In the genomic region with DNA sequence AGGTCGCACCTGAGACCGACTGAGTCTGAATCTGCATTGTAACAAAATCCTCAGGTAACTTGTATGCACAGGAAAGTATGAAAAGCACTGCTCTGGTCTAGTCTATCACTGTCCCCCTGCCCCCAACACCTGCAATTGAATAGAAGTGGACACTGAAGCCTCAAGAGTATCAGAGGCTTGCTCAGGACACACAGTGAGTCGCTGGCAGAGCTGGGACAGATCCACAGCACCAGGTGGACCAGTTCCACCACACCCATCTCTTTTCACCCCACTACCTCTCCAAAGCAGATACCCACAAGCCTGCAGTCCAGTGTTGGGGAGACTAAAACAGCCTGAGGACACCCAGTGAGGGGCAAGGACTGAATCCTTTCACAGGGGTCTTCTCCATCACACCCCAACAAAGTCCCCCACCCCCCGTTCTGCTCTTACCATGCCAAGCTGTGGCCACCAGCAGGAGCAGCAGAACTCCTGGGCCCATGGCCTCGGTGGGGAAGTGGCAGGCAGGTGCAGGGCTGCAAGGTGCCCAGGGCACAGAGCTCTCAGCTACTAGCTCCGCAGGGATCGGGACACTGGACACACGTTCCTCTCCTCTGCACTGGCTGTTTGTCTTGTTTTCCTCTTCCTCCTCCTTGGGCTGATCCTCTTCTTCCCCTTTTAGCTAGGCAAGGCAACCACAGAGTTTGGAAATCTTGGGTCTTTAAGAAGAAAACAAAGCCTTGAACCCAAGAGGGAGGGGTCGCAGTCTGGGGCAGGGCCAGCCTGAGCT, we compare ENCODE assay signal across 11 cellular contexts. TPM values are rescaled to one million over a fixed set of nuclear protein-coding genes. Genes with fewer than 3 reads are reported as not detected.
DNase-seq lines count a peak whose midpoint lies in the region; ATAC-seq lines count a peak whose summit lies in the region.
"Had no signal": no experiment of that assay in that cellular context is flagged by ENCODE, and none has a peak within 500 bp of the region (broad histone marks: within the 10 kb centered on the region; RNA-seq: fewer than 3 reads in every experiment).

A gene (minus strand): TSS at position 605 of the 766 bp plus-strand sequence. CDS start 127 bp downstream, at position 478.

- ATAC-seq in right cardiac atrium (peak; percentile 36 to 51), GM18867 (IDR thresholded peaks at IDR 0.05; ENCODE audit: unreplicated experiment) (no peak)
- no peak for ATAC-seq in activated CD4-positive, alpha-beta T cell treated with anti-CD3 and anti-CD28 coated beads for 36 hours

- peaks cover 53% of the 10 kb centered on the region for H3K27me3 Mint-ChIP-seq in activated CD4-positive, alpha-beta T cell treated with anti-CD3 and anti-CD28 coated beads for 36 hours
- H3K27me3 Mint-ChIP-seq in activated naive CD4-positive, alpha-beta T cell treated with anti-CD3 and anti-CD28 coated beads, Interleukin-2, amount 10 ng/mL, durations not matched to agents 7 days and 5 days, result peaks cover 58% of the 10 kb centered on the region

- 81% methylated on average over 9 of the region's 9 CpGs for WGBS in right cardiac atrium

- H3K4me3 ChIP-seq in SJSA1 (no peak within 1 kb of the TSS), right cardiac atrium (ENCODE audit: low read length) (peak within 1 kb of the TSS; percentile 37), skin epidermis (peak within 1 kb of the TSS; percentile 2 to 28 (median 24))

- DNase-seq in CD1c-positive myeloid dendritic cell (ENCODE audit: extremely low spot score), result peak; percentile 68
- DNase-seq in SJSA1 (ENCODE audit: low read depth in 1 of 2, low spot score in 2 of 2), result peak in 1 of 2 experiments; percentile 44
- peak in 1 of 3 donors; percentile 41 for DNase-seq in right cardiac atrium
- DNase-seq in stimulated activated CD4-positive, alpha-beta T cell treated with anti-CD3 and anti-CD28 coated beads, Interleukin-15, amount 100 ng/mL, for 24 hours, result no peak
- DNase-seq in activated CD4-positive, alpha-beta T cell treated with anti-CD3 and anti-CD28 coated beads for 36 hours, result no peak
- no peak for DNase-seq in activated naive CD4-positive, alpha-beta T cell treated with anti-CD3 and anti-CD28 coated beads, Interleukin-2, amount 10 ng/mL, durations not matched to agents 7 days and 5 days
- DNase-seq: C1 segment of cervical spinal cord had no signal

- H3K4me3 Mint-ChIP-seq in activated CD4-positive, alpha-beta T cell treated with anti-CD3 and anti-CD28 coated beads for 36 hours, result no peak within 1 kb of the TSS
- no peak within 1 kb of the TSS for H3K4me3 Mint-ChIP-seq in activated naive CD4-positive, alpha-beta T cell treated with anti-CD3 and anti-CD28 coated beads, Interleukin-2, amount 10 ng/mL, durations not matched to agents 7 days and 5 days

- CTCF ChIA-PET in activated CD4-positive, alpha-beta T cell treated with anti-CD3 and anti-CD28 coated beads for 36 hours (lab: Charles Lee), result no interaction called here
- CTCF ChIA-PET in activated naive CD4-positive, alpha-beta T cell treated with anti-CD3 and anti-CD28 coated beads, Interleukin-2, amount 10 ng/mL, durations not matched to agents 7 days and 5 days (lab: Charles Lee), result no interaction called here

- POLR2A ChIA-PET in activated CD4-positive, alpha-beta T cell treated with anti-CD3 and anti-CD28 coated beads for 36 hours (lab: Charles Lee), result no interaction called here

- H3K4me1 ChIP-seq in SJSA1 (replicated peaks) (peaks cover 18% of the 10 kb centered on the region), right cardiac atrium (ENCODE audit: control insufficient read depth, insufficient read depth, low read length) (no peaks in the 10 kb centered on the region)

- H3K9me3 Mint-ChIP-seq in activated CD4-positive, alpha-beta T cell treated with anti-CD3 and anti-CD28 coated beads for 36 hours (ENCODE audit: low read depth), result no peaks in the 10 kb centered on the region
- no peaks in the 10 kb centered on the region for H3K9me3 Mint-ChIP-seq in activated naive CD4-positive, alpha-beta T cell treated with anti-CD3 and anti-CD28 coated beads, Interleukin-2, amount 10 ng/mL, durations not matched to agents 7 days and 5 days

- intact Hi-C loops in right cardiac atrium (cut with DNase I), result no loop called here
- intact Hi-C loops in activated CD4-positive, alpha-beta T cell treated with anti-CD3 and anti-CD28 coated beads for 36 hours (cut with DNase I, micrococcal nuclease), result no loop called here

- peaks cover 5% of the 10 kb centered on the region for H3K4me1 Mint-ChIP-seq in activated CD4-positive, alpha-beta T cell treated with anti-CD3 and anti-CD28 coated beads for 36 hours
- no peaks in the 10 kb centered on the region for H3K4me1 Mint-ChIP-seq in activated naive CD4-positive, alpha-beta T cell treated with anti-CD3 and anti-CD28 coated beads, Interleukin-2, amount 10 ng/mL, durations not matched to agents 7 days and 5 days

- no peak within 1 kb of the TSS for H3K27ac Mint-ChIP-seq in activated CD4-positive, alpha-beta T cell treated with anti-CD3 and anti-CD28 coated beads for 36 hours
- H3K27ac Mint-ChIP-seq in activated naive CD4-positive, alpha-beta T cell treated with anti-CD3 and anti-CD28 coated beads, Interleukin-2, amount 10 ng/mL, durations not matched to agents 7 days and 5 days, result no peak within 1 kb of the TSS

- H3K27ac ChIP-seq in SJSA1 (peak within 1 kb of the TSS; percentile 14; the same call in 1 of the 2 replicates), right cardiac atrium (ENCODE audit: low read length) (peak within 1 kb of the TSS; percentile 30), skin epidermis (peak within 1 kb of the TSS in 12 of 21 experiments; percentile 11 to 82 (median 46))
- H3K27ac ChIP-seq: parathyroid adenoma, RWPE1 had no signal

- H3K27me3 ChIP-seq in SJSA1 (replicated peaks) (no peaks in the 10 kb centered on the region), right cardiac atrium (ENCODE audit: control insufficient read depth, insufficient read depth) (no peaks in the 10 kb centered on the region)

- H3K9me3 ChIP-seq in SJSA1 (replicated peaks), result no peaks in the 10 kb centered on the region
- H3K9me3 ChIP-seq in right cardiac atrium (ENCODE audit: control insufficient read depth, low read length), result no peaks in the 10 kb centered on the region

- no peaks in the 10 kb centered on the region for H3K36me3 ChIP-seq in SJSA1

- no peaks in the 10 kb centered on the region for H3K36me3 Mint-ChIP-seq in activated CD4-positive, alpha-beta T cell treated with anti-CD3 and anti-CD28 coated beads for 36 hours (ENCODE audit: low read depth)
- no peaks in the 10 kb centered on the region for H3K36me3 Mint-ChIP-seq in activated naive CD4-positive, alpha-beta T cell treated with anti-CD3 and anti-CD28 coated beads, Interleukin-2, amount 10 ng/mL, durations not matched to agents 7 days and 5 days

RNA-seq across cellular contexts. Expression of the gene that starts here (rescaled TPM):
- 1.2 TPM in 1 of 2 replicates, not detected in the other for total RNA-seq in SJSA1 (2014; rRNA removed; shearing (Covaris generic))
- 10 to 100 TPM; 16.5 to 31.6 (median 24.8) TPM for total RNA-seq in right cardiac atrium
- polyA plus RNA-seq in right cardiac atrium, result 4.5 TPM
- under 1 TPM; 0.41 to 0.76 TPM for total RNA-seq in activated CD4-positive, alpha-beta T cell treated with anti-CD3 and anti-CD28 coated beads for 36 hours

Comparison
In these comparisons a context has a peak if more than half of its experiments do, and no peak if none do; other contexts are left out.
1. ATAC-seq: peak in right cardiac atrium (2 of 2); none in activated CD4-positive, alpha-beta T cell treated with anti-CD3 and anti-CD28 coated beads for 36 hours (single experiment) and GM18867 (single experiment).
2. Peak in every context shown above with its lines, with median percentiles within 50 percentile points of each other: H3K27ac ChIP-seq.